Comparison of ENCODE assay signal across 8 cellular contexts in the genomic region with DNA sequence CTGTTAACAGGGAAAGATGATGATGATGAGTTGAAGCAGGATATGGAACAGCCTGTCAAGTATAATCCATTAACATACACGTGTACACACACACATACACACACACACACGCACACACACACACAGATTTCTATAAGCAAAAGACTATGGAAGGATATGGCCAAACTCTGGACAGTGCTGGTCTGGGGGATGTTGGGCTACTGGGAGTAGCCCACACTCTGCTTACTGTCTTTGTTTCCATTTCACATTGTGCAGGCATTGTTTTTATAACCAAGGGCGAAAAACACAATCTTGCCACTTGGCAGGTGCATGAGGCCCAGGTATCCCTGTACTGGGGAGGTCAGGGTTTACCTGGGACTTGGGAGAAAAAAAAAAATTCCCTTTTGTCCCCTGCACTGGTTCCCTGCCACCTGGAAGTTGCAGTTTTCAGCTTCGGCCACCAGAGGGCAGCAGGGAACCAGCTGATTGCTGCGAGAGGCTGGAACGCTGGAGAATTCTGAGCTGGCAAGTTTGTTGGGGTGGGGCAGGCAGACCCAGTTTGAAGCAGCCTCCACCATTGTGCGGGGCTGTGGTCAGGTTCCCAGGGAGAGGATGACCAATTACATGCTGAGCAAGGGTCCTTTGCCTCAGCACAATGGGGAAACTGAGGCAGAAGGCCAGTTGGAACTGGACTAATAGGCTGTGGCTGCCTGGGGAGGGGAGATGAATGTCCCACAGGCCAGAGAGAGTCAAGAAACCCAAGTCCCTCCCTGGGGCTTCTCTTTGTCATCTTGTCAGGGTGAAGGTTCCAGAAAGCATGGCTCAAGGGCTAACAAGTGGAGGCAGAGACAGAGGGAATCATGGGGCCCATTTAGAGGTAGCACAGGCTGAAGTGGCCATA. TPM values are rescaled to one million over a fixed set of nuclear protein-coding genes. Genes with fewer than 3 reads are reported as not detected.
A peak's percentile ranks its signal among the peaks of the same experiment; 100 is the strongest.
DNase-seq lines count a peak whose midpoint lies in the region; ATAC-seq and TF ChIP-seq lines count a peak whose summit lies in the region.

No MANE protein-coding gene starts in this region.

- peak; percentile 98 for TF ChIP-seq CTCF in type B pancreatic cell (conservative IDR thresholded peaks at IDR 0.05)

- H3K4me1 Mint-ChIP-seq in type B pancreatic cell (ENCODE audit: unreplicated experiment), result peaks cover 9% of the 10 kb centered on the region

- peak; percentile 42 for DNase-seq in DMS153 treated with DMSO at 0.1 percent for 48 hours (lab: John Stamatoyannopoulos, UW; ENCODE audit: unreplicated experiment)
- no peak for DNase-seq in DMS153 (lab: John Stamatoyannopoulos, UW)
- DNase-seq in SKM-1 (lab: John Stamatoyannopoulos, UW; ENCODE audit: unreplicated experiment), result peak; percentile 70
- DNase-seq in activated naive CD4-positive, alpha-beta T cell treated with anti-CD3 and anti-CD28 coated beads, Interleukin-2, amount 50 U/mL, for 16 hours, result peak; percentile 71
- DNase-seq in Right ventricle myocardium inferior (ENCODE audit: missing footprints), result peak; percentile 87
- DNase-seq in pons (ENCODE audit: low spot score), result peak; percentile 73
- DNase-seq in type B pancreatic cell (ENCODE audit: extremely low spot score, unreplicated experiment), result peak; percentile 87

- H3K36me3 Mint-ChIP-seq in type B pancreatic cell, result no peaks in the 10 kb centered on the region

- peak; percentile 100 for TF ChIP-seq RAD21 in Ishikawa (IDR thresholded peaks at IDR 0.05; ENCODE audit: low read depth)

- intact Hi-C loops in Right ventricle myocardium inferior (cut with DNase I), result loop anchor here (1.0 to 10.0 kb wide), 3 partner anchors 93 to 230 kb away; no protein-coding TSS in a partner anchor

- TF ChIP-seq EP300 in Ishikawa (IDR thresholded peaks at IDR 0.05; ENCODE audit: borderline replicate concordance), result no peak; the same call in 1 of the 2 replicates

- H3K9me3 Mint-ChIP-seq in type B pancreatic cell, result no peaks in the 10 kb centered on the region

- peak overlapping the region; percentile 81 for H3K27ac Mint-ChIP-seq in type B pancreatic cell

- H3K27me3 Mint-ChIP-seq in type B pancreatic cell, result no peaks in the 10 kb centered on the region

- no peak overlapping the region for H3K4me3 Mint-ChIP-seq in type B pancreatic cell

- ATAC-seq in Right ventricle myocardium inferior, result peak; percentile 52

TF ChIP-seq in Ishikawa, 13 proteins besides CTCF, POLR2A, EP300 and RAD21:
- TF ChIP-seq NFIC (IDR thresholded peaks at IDR 0.05) (no peak), TCF12 (IDR thresholded peaks at IDR 0.05; ENCODE audit: low read depth) (0 out of 2 replicates have a peak, but pooled peaks have one; percentile 21), YY1 (IDR thresholded peaks at IDR 0.05; ENCODE audit: low read depth) (peak; percentile 59; the same call in 1 of the 2 replicates), TEAD4 (IDR thresholded peaks at IDR 0.05) (peak; percentile 57)

RNA-seq across cellular contexts. Expression of gene PPIF, which starts 27.3 kb away (rescaled TPM):
- 151 TPM for total RNA-seq in Right ventricle myocardium inferior
- 67.5 and 91.3 TPM in 2 replicates for total RNA-seq in type B pancreatic cell (ENCODE audit: low replicate concordance)
